ENCODE assay signal across 9 cellular contexts in the genomic region with DNA sequence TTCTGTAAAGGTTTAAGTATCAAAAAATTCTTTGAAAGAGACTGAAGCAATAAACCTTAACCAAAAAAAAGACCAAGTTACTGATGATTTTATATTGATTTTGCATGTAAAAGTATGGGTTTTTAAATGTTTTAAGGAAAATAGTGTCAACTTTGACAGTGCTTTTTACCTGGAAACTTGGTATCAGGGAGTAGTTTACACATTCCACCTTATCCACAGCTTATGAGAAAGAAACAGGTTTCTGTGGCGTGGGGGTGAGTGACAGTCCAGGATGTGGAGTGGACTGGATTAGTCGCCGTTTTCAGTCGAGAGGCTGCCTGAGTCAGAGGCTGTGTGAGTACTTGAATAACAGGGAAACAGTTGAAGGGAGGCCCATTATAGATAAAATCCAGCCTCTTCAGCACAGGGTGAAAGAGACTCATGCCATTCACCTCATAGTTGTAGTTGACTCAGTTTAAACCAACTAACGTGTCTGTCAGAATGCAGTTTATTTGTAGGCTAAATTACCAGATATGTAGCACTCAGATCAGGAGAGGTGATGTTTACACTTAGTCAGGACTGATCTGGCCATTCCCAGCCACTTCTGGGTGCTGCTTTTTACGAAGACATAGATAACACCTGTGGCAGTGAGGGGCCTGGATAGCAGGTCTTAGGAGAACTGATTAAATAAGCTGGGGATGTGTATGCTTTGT. TPM values are rescaled to one million over a fixed set of nuclear protein-coding genes. Genes with fewer than 3 reads are reported as not detected.
A peak's percentile ranks its signal among the peaks of the same experiment; 100 is the strongest.
DNase-seq lines count a peak whose midpoint lies in the region; ATAC-seq and TF ChIP-seq lines count a peak whose summit lies in the region.
"Had no signal": no experiment of that assay in that cellular context is flagged by ENCODE, and none has a peak within 500 bp of the region (broad histone marks: within the 10 kb centered on the region; RNA-seq: fewer than 3 reads in every experiment).

No MANE protein-coding gene starts in this region.

- no peak overlapping the region for H3K27ac ChIP-seq in Panc1 (ENCODE audit: low read length)
- H3K27ac ChIP-seq in left lung: peak overlapping the region; percentile 48 to 69

- peak overlapping the region; percentile 35 for H3K9ac ChIP-seq in adipocyte (ENCODE audit: low read length)

- ATAC-seq in Panc1: no peak
- peak; percentile 81 for ATAC-seq in left lung
- peak; percentile 92 for ATAC-seq in stimulated activated naive CD8-positive, alpha-beta T cell treated with anti-CD3 and anti-CD28 coated beads, Interleukin-15, Interleukin-2, amounts not matched to agents 100 U/mL and 50 U/mL, for 24 hours

- H3K27me3 ChIP-seq in Panc1 (ENCODE audit: control insufficient read depth, insufficient read depth, low read length): no peaks in the 10 kb centered on the region
- H3K27me3 ChIP-seq in adipocyte (replicated peaks; ENCODE audit: control insufficient read depth, insufficient read depth, low read length): no peaks in the 10 kb centered on the region
- H3K27me3 ChIP-seq in left lung: no peaks in the 10 kb centered on the region

- intact Hi-C loops in Panc1 (cut with micrococcal nuclease; ENCODE audit: unreplicated experiment): no loop called here
- intact Hi-C loops in left lung (cut with DNase I): no loop called here

- H3K4me1 ChIP-seq in Panc1 (ENCODE audit: control insufficient read depth, insufficient read depth, low read length) (no peaks in the 10 kb centered on the region), adipocyte (ENCODE audit: control insufficient read depth, insufficient read depth, low read length) (peaks cover 51% of the 10 kb centered on the region), left lung (peaks cover 0 to 68% of the 10 kb centered on the region in 2 donors)

- peaks cover 65% of the 10 kb centered on the region for H3K4me1 Mint-ChIP-seq in HFFc6 (ENCODE audit: low read depth)
- H3K4me1 Mint-ChIP-seq in endothelial cell (ENCODE audit: unreplicated experiment): peaks cover 4% of the 10 kb centered on the region

- H3K4me3 Mint-ChIP-seq in HFFc6 (peak overlapping the region; percentile 76), endothelial cell (ENCODE audit: unreplicated experiment) (no peak overlapping the region)

- H3K9me3 Mint-ChIP-seq in HFFc6 (no peaks in the 10 kb centered on the region), endothelial cell (ENCODE audit: unreplicated experiment) (no peaks in the 10 kb centered on the region)

- H3K4me3 ChIP-seq in Panc1 (ENCODE audit: low read depth in 2 of 2, low read length in 2 of 2) (no peak overlapping the region), adipocyte (ENCODE audit: low read length) (no peak overlapping the region), left lung (peak overlapping the region in 1 of 2 donors; percentile 31)

- BruUV-seq in Panc1 (replicated peaks; lab: Mats Ljungman, UMichigan): no TSS peak

- POLR2A ChIA-PET in Panc1 (lab: Charles Lee): no interaction called here

- H3K36me3 ChIP-seq in Panc1 (ENCODE audit: control insufficient read depth, insufficient read depth, low read length) (no peaks in the 10 kb centered on the region), adipocyte (ENCODE audit: control insufficient read depth, insufficient read depth, low read length, severe bottlenecking) (peaks cover 5% of the 10 kb centered on the region), left lung (no peaks in the 10 kb centered on the region)

- peaks cover 9% of the 10 kb centered on the region for H3K36me3 Mint-ChIP-seq in HFFc6 (ENCODE audit: low read depth)
- no peaks in the 10 kb centered on the region for H3K36me3 Mint-ChIP-seq in endothelial cell (ENCODE audit: low read depth, unreplicated experiment)

- DNase-seq in DMS53 treated with DMSO at 0.1 percent for 48 hours (lab: John Stamatoyannopoulos, UW; ENCODE audit: unreplicated experiment) (peak; percentile 18), HFFc6 (peak; percentile 83), Panc1 (ENCODE audit: low read depth, low spot score) (peak; percentile 10), adipocyte (ENCODE audit: low read depth) (peak; percentile 72), left lung (peak in 1 of 2 donors; percentile 75), endothelial cell (ENCODE audit: low spot score) (no peak), mucosa of gallbladder (ENCODE audit: low spot score) (no peak)
- DNase-seq in stimulated activated naive CD8-positive, alpha-beta T cell treated with anti-CD3 and anti-CD28 coated beads, Interleukin-15, Interleukin-2, amounts not matched to agents 100 U/mL and 50 U/mL, for 24 hours: peak; percentile 76

- CTCF ChIA-PET in Panc1 (lab: Charles Lee): no interaction called here

- H3K27me3 Mint-ChIP-seq in HFFc6 (ENCODE audit: insufficient read depth) (no peaks in the 10 kb centered on the region; the same call in 1 of the 2 replicates), endothelial cell (ENCODE audit: unreplicated experiment) (no peaks in the 10 kb centered on the region)

- TF ChIP-seq CTCF in HFFc6 (IDR thresholded peaks at IDR 0.05): no peak
- no peak for TF ChIP-seq CTCF in Panc1 (IDR thresholded peaks at IDR 0.05)
- TF ChIP-seq CTCF in left lung (IDR thresholded peaks at IDR 0.05): no peak
- TF ChIP-seq CTCF in endothelial cell (IDR thresholded peaks at IDR 0.05; ENCODE audit: unreplicated experiment): no peak

- no peaks in the 10 kb centered on the region for H3K9me3 ChIP-seq in Panc1 (ENCODE audit: control insufficient read depth, insufficient read depth, low read depth, low read length)
- no peaks in the 10 kb centered on the region for H3K9me3 ChIP-seq in adipocyte (ENCODE audit: control insufficient read depth, low read length)
- no peaks in the 10 kb centered on the region for H3K9me3 ChIP-seq in left lung

- H3K27ac Mint-ChIP-seq in HFFc6 (peak overlapping the region; percentile 93), endothelial cell (ENCODE audit: unreplicated experiment) (no peak overlapping the region)

- in situ Hi-C loops in Panc1 (cut with HindIII; ENCODE audit: low pct_unique_long_range_greater_than_20kb, low sequenced_read_pairs): no loop called here

RNA-seq across cellular contexts. Expression of a gene that starts 0.6 kb away (rescaled TPM):
- total RNA-seq in HFFc6 (2021; fragmentation: NEBNext Ultra II Directional; extraction: Animal tissue kit (Norgen Biotek cat#: 25700)): under 1 TPM in 1 of 6 experiments, not detected in 5; 0.17 TPM
- total RNA-seq in Panc1 (2021; ENCODE audit: unreplicated experiment): 0.15 TPM
- not detected for polyA plus RNA-seq in Panc1 (2012; ENCODE audit: insufficient read length)
- 10 to 100 TPM in 1 of 2 donors, 1 to 10 TPM in 1; 7.4 to 10.9 TPM for total RNA-seq in left lung
- not detected for total RNA-seq in endothelial cell (ENCODE audit: unreplicated experiment)
- 11.7 TPM for total RNA-seq in mucosa of gallbladder
- polyA plus RNA-seq: neural cell had no signal

RNA-seq across cellular contexts. Expression of a gene that starts 49.6 kb away (rescaled TPM):
- not detected for total RNA-seq in HFFc6 (2021; fragmentation: NEBNext Ultra II Directional; extraction: Animal tissue kit (Norgen Biotek cat#: 25700))
- total RNA-seq in Panc1 (2021; ENCODE audit: unreplicated experiment): not detected
- polyA plus RNA-seq in Panc1 (2012; ENCODE audit: insufficient read length): not detected
- total RNA-seq in left lung: under 1 TPM; 0.17 to 0.55 TPM
- not detected for total RNA-seq in endothelial cell (ENCODE audit: unreplicated experiment)
- 0.37 TPM for total RNA-seq in mucosa of gallbladder
- polyA plus RNA-seq: neural cell had no signal

Comparison
In these comparisons a context has a peak if more than half of its experiments do, and no peak if none do; other contexts are left out.
1. DNase-seq: peak in DMS53 treated with DMSO at 0.1 percent for 48 hours (single experiment), HFFc6 (single experiment), Panc1 (single experiment), adipocyte (single experiment) and stimulated activated naive CD8-positive, alpha-beta T cell treated with anti-CD3 and anti-CD28 coated beads, Interleukin-15, Interleukin-2, amounts not matched to agents 100 U/mL and 50 U/mL, for 24 hours (single experiment); none in endothelial cell (single experiment) and mucosa of gallbladder (single experiment).